ENCODE assay signal across 8 cellular contexts in the genomic region with DNA sequence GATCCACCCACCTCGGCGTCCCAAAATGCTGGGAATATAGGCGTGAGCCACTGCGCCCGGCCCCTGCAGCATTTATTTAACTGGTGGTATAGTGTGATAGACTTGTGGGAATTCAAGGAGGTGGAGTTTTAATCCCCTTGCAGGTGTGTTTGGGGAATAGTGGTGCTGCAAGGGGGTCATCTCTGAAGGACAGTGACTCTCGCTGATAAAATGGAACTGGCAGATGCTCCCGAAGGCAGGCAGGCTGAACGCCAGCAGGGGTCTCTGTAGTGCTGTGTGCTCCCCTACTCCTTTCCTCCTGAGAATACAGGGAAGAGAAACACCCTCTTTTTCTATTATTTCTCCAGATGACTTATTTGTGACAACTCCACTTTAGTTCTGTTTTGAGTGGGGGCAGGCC. TPM values are rescaled to one million over a fixed set of nuclear protein-coding genes. Genes with fewer than 3 reads are reported as not detected.
DNase-seq lines count a peak whose midpoint lies in the region; ATAC-seq and TF ChIP-seq lines count a peak whose summit lies in the region.

No MANE protein-coding gene starts in this region.

- H3K4me3 Mint-ChIP-seq in activated CD4-positive, alpha-beta T cell treated with anti-CD3 and anti-CD28 coated beads, Interleukin-2, amount 10 ng/mL, durations not matched to agents 24 days and 14 days = no peak overlapping the region
- no peak overlapping the region for H3K4me3 Mint-ChIP-seq in activated CD8-positive, alpha-beta T cell treated with anti-CD3 and anti-CD28 coated beads for 36 hours

- no peaks in the 10 kb centered on the region for H3K9me3 ChIP-seq in right atrium auricular region

- no peak overlapping the region for H3K27ac Mint-ChIP-seq in activated CD4-positive, alpha-beta T cell treated with anti-CD3 and anti-CD28 coated beads, Interleukin-2, amount 10 ng/mL, durations not matched to agents 24 days and 14 days
- no peak overlapping the region for H3K27ac Mint-ChIP-seq in activated CD8-positive, alpha-beta T cell treated with anti-CD3 and anti-CD28 coated beads for 36 hours

- peak; percentile 77 for DNase-seq in activated CD4-positive, alpha-beta T cell treated with anti-CD3 and anti-CD28 coated beads, Interleukin-2, amount 10 ng/mL, durations not matched to agents 24 days and 14 days
- no peak for DNase-seq in activated CD4-positive, alpha-beta T cell treated with anti-CD3 and anti-CD28 coated beads for 1 hour
- DNase-seq in NCI-H1694 treated with DMSO at 0.1 percent for 48 hours (lab: John Stamatoyannopoulos, UW) (peak; percentile 65), pons (ENCODE audit: low spot score) (peak; percentile 28), right atrium auricular region (ENCODE audit: low spot score) (no peak)
- DNase-seq in activated CD8-positive, alpha-beta T cell treated with anti-CD3 and anti-CD28 coated beads for 36 hours = peak; percentile 45

- H3K9me3 Mint-ChIP-seq in activated CD4-positive, alpha-beta T cell treated with anti-CD3 and anti-CD28 coated beads, Interleukin-2, amount 10 ng/mL, durations not matched to agents 24 days and 14 days = no peaks in the 10 kb centered on the region
- no peaks in the 10 kb centered on the region for H3K9me3 Mint-ChIP-seq in activated CD8-positive, alpha-beta T cell treated with anti-CD3 and anti-CD28 coated beads for 36 hours

- H3K4me1 ChIP-seq in right atrium auricular region = peaks cover 0 to 9% of the 10 kb centered on the region in 2 donors

- no peaks in the 10 kb centered on the region for H3K27me3 ChIP-seq in right atrium auricular region

- TF ChIP-seq CTCF in activated CD8-positive, alpha-beta T cell treated with anti-CD3 and anti-CD28 coated beads for 36 hours (IDR thresholded peaks at IDR 0.05) = no peak
- TF ChIP-seq CTCF in right atrium auricular region (IDR thresholded peaks at IDR 0.05) = peak in 1 of 2 donors; percentile 14

- intact Hi-C loops in activated CD4-positive, alpha-beta T cell treated with anti-CD3 and anti-CD28 coated beads, Interleukin-2, amount 10 ng/mL, durations not matched to agents 24 days and 14 days (cut with micrococcal nuclease) = no loop called here
- intact Hi-C loops in activated CD8-positive, alpha-beta T cell treated with anti-CD3 and anti-CD28 coated beads for 36 hours (cut with micrococcal nuclease) = no loop called here

- no peak overlapping the region for H3K27ac ChIP-seq in right atrium auricular region

- CTCF ChIA-PET in activated CD8-positive, alpha-beta T cell treated with anti-CD3 and anti-CD28 coated beads for 36 hours (lab: Charles Lee) = interaction anchor here (1.0 to 1.1 kb wide), 2 partner anchors 104 to 161 kb away, joined by 3 read pairs; no protein-coding TSS in a partner anchor

- peaks cover 15% of the 10 kb centered on the region for H3K4me1 Mint-ChIP-seq in activated CD4-positive, alpha-beta T cell treated with anti-CD3 and anti-CD28 coated beads, Interleukin-2, amount 10 ng/mL, durations not matched to agents 24 days and 14 days
- H3K4me1 Mint-ChIP-seq in activated CD8-positive, alpha-beta T cell treated with anti-CD3 and anti-CD28 coated beads for 36 hours (ENCODE audit: low read depth) = peaks cover 6% of the 10 kb centered on the region

- POLR2A ChIA-PET in activated CD8-positive, alpha-beta T cell treated with anti-CD3 and anti-CD28 coated beads for 36 hours (lab: Charles Lee) = interaction anchor here (1.0 kb wide), 1 partner anchor 13 kb away, joined by 3 read pairs; no protein-coding TSS in a partner anchor

- H3K4me3 ChIP-seq in right atrium auricular region = no peak overlapping the region

- peaks cover 6% of the 10 kb centered on the region for H3K27me3 Mint-ChIP-seq in activated CD4-positive, alpha-beta T cell treated with anti-CD3 and anti-CD28 coated beads, Interleukin-2, amount 10 ng/mL, durations not matched to agents 24 days and 14 days
- H3K27me3 Mint-ChIP-seq in activated CD8-positive, alpha-beta T cell treated with anti-CD3 and anti-CD28 coated beads for 36 hours = no peaks in the 10 kb centered on the region

- no peaks in the 10 kb centered on the region for H3K36me3 Mint-ChIP-seq in activated CD4-positive, alpha-beta T cell treated with anti-CD3 and anti-CD28 coated beads, Interleukin-2, amount 10 ng/mL, durations not matched to agents 24 days and 14 days (ENCODE audit: low read depth)
- no peaks in the 10 kb centered on the region for H3K36me3 Mint-ChIP-seq in activated CD8-positive, alpha-beta T cell treated with anti-CD3 and anti-CD28 coated beads for 36 hours (ENCODE audit: low read depth)

- H3K36me3 ChIP-seq in right atrium auricular region = no peaks in the 10 kb centered on the region

- no peak for ATAC-seq in activated CD8-positive, alpha-beta T cell treated with anti-CD3 and anti-CD28 coated beads for 36 hours
- ATAC-seq in HG03039 (IDR thresholded peaks at IDR 0.05; ENCODE audit: unreplicated experiment) (no peak), HG03521 (IDR thresholded peaks at IDR 0.05; ENCODE audit: unreplicated experiment) (no peak)

RNA-seq across cellular contexts. Expression of gene OSCP1, which starts 4.0 kb away (rescaled TPM):
- 0.82 and 0.92 TPM in 2 replicates for total RNA-seq in activated CD4-positive, alpha-beta T cell treated with anti-CD3 and anti-CD28 coated beads, Interleukin-2, amount 10 ng/mL, durations not matched to agents 24 days and 14 days
- total RNA-seq in activated CD8-positive, alpha-beta T cell treated with anti-CD3 and anti-CD28 coated beads for 36 hours = 1 to 10 TPM; 1.2 to 1.5 TPM
- 1 to 10 TPM; 4.9 to 7.9 TPM for total RNA-seq in right atrium auricular region

RNA-seq across cellular contexts. Expression of gene MRPS15, which starts 17.9 kb away (rescaled TPM):
- total RNA-seq in activated CD4-positive, alpha-beta T cell treated with anti-CD3 and anti-CD28 coated beads, Interleukin-2, amount 10 ng/mL, durations not matched to agents 24 days and 14 days = 117 and 126 TPM in 2 replicates
- total RNA-seq in activated CD8-positive, alpha-beta T cell treated with anti-CD3 and anti-CD28 coated beads for 36 hours = 100 to 1,000 TPM; 120 to 129 TPM
- total RNA-seq in right atrium auricular region = 10 to 100 TPM; 81.4 to 93.4 TPM

RNA-seq across cellular contexts. Expression of gene CSF3R, which starts 36.5 kb away (rescaled TPM):
- total RNA-seq in activated CD4-positive, alpha-beta T cell treated with anti-CD3 and anti-CD28 coated beads, Interleukin-2, amount 10 ng/mL, durations not matched to agents 24 days and 14 days = 0.07 and 0.16 TPM in 2 replicates
- total RNA-seq in activated CD8-positive, alpha-beta T cell treated with anti-CD3 and anti-CD28 coated beads for 36 hours = not detected
- 1 to 10 TPM; 3.4 to 9.3 TPM for total RNA-seq in right atrium auricular region

RNA-seq across cellular contexts. Expression of gene LSM10, which starts 48.6 kb away (rescaled TPM):
- 58.6 and 61.6 TPM in 2 replicates for total RNA-seq in activated CD4-positive, alpha-beta T cell treated with anti-CD3 and anti-CD28 coated beads, Interleukin-2, amount 10 ng/mL, durations not matched to agents 24 days and 14 days
- total RNA-seq in activated CD8-positive, alpha-beta T cell treated with anti-CD3 and anti-CD28 coated beads for 36 hours = 10 to 100 TPM; 43.8 to 46.2 TPM
- total RNA-seq in right atrium auricular region = 10 to 100 TPM; 55.3 to 59.9 TPM

Comparison
In these comparisons a context has a peak if more than half of its experiments do, and no peak if none do; other contexts are left out.
1. DNase-seq: peak in activated CD4-positive, alpha-beta T cell treated with anti-CD3 and anti-CD28 coated beads, Interleukin-2, amount 10 ng/mL, durations not matched to agents 24 days and 14 days (single experiment), NCI-H1694 treated with DMSO at 0.1 percent for 48 hours (single experiment), activated CD8-positive, alpha-beta T cell treated with anti-CD3 and anti-CD28 coated beads for 36 hours (single experiment) and pons (single experiment); none in activated CD4-positive, alpha-beta T cell treated with anti-CD3 and anti-CD28 coated beads for 1 hour (single experiment) and right atrium auricular region (single experiment).